ENCODE assay signal across 11 cellular contexts in genomic region chr18:3058328-3059191, GRCh38. TPM values are rescaled to one million over a fixed set of nuclear protein-coding genes. Genes with fewer than 3 reads are reported as not detected.
DNase-seq lines count a peak whose midpoint lies in the region; ATAC-seq and TF ChIP-seq lines count a peak whose summit lies in the region.
"Had no signal": no experiment of that assay in that cellular context is flagged by ENCODE, and none has a peak within 500 bp of the region (broad histone marks: within the 10 kb centered on the region; RNA-seq: fewer than 3 reads in every experiment).

No MANE protein-coding gene starts in this region.

- peak overlapping the region; percentile 1 for H3K4me3 Mint-ChIP-seq in CD4-positive, alpha-beta T cell
- H3K4me3 Mint-ChIP-seq in central memory CD8-positive, alpha-beta T cell, result peak overlapping the region; percentile 1
- H3K4me3 Mint-ChIP-seq in naive thymus-derived CD8-positive, alpha-beta T cell, result peak overlapping the region in 9 of 10 donors; percentile 0 to 61 (median 20)
- H3K4me3 Mint-ChIP-seq: nephron had no signal

- H3K27ac Mint-ChIP-seq in CD4-positive, alpha-beta T cell, result peak overlapping the region; percentile 96
- peak overlapping the region; percentile 99 for H3K27ac Mint-ChIP-seq in central memory CD8-positive, alpha-beta T cell (ENCODE audit: low read depth)
- H3K27ac Mint-ChIP-seq in naive thymus-derived CD8-positive, alpha-beta T cell, result peak overlapping the region; percentile 85 to 99 (median 95)
- H3K27ac Mint-ChIP-seq: nephron had no signal

- ATAC-seq in CD4-positive, alpha-beta T cell (ENCODE audit: poor library complexity), result peak; percentile 47
- peak; percentile 54 for ATAC-seq in central memory CD8-positive, alpha-beta T cell (replicated peaks; ENCODE audit: extremely low read depth, poor library complexity, severe bottlenecking)
- peak in 1 of 2 donors; percentile 42 for ATAC-seq in naive thymus-derived CD8-positive, alpha-beta T cell
- no peak for ATAC-seq in HG03432 (IDR thresholded peaks at IDR 0.05; ENCODE audit: unreplicated experiment)
- no peak for ATAC-seq in gastrocnemius medialis
- ATAC-seq in GM19351 (IDR thresholded peaks at IDR 0.05; ENCODE audit: unreplicated experiment), result no peak

- H3K36me3 Mint-ChIP-seq in CD4-positive, alpha-beta T cell (ENCODE audit: low read depth), result no peaks in the 10 kb centered on the region
- H3K36me3 Mint-ChIP-seq in central memory CD8-positive, alpha-beta T cell (ENCODE audit: insufficient read depth), result peaks cover 20% of the 10 kb centered on the region
- H3K36me3 Mint-ChIP-seq in naive thymus-derived CD8-positive, alpha-beta T cell, result peaks cover 0 to under 1% (median 0%) of the 10 kb centered on the region in 3 donors

- intact Hi-C loops in CD4-positive, alpha-beta T cell (cut with DNase I, micrococcal nuclease), result no loop called here
- intact Hi-C loops in gastrocnemius medialis (cut with DNase I; ENCODE audit: low total_unique reads), result no loop called here

- CTCF ChIA-PET in CD4-positive, alpha-beta T cell (lab: Charles Lee), result interaction anchor here (7.1 kb wide), 1 partner anchor 64 kb away, joined by 75 read pairs; no protein-coding TSS in a partner anchor

- no peak for TF ChIP-seq CTCF in CD4-positive, alpha-beta T cell (IDR thresholded peaks at IDR 0.05)
- no peak for TF ChIP-seq CTCF in gastrocnemius medialis (IDR thresholded peaks at IDR 0.05 in 4 of 5, conservative IDR thresholded peaks at IDR 0.05 in 1 of 5)

- H3K27me3 Mint-ChIP-seq in CD4-positive, alpha-beta T cell, result no peaks in the 10 kb centered on the region
- no peaks in the 10 kb centered on the region for H3K27me3 Mint-ChIP-seq in central memory CD8-positive, alpha-beta T cell
- H3K27me3 Mint-ChIP-seq in naive thymus-derived CD8-positive, alpha-beta T cell, result no peaks in the 10 kb centered on the region

- no peak overlapping the region for H3K4me3 ChIP-seq in gastrocnemius medialis
- H3K4me3 ChIP-seq: GM23248 had no signal

- no peaks in the 10 kb centered on the region for H3K36me3 ChIP-seq in gastrocnemius medialis

- peaks cover 3 to 8% of the 10 kb centered on the region in 2 donors for H3K4me1 ChIP-seq in gastrocnemius medialis

- H3K9me3 ChIP-seq in CD4-positive, alpha-beta T cell (ENCODE audit: control insufficient read depth, low read length), result no peaks in the 10 kb centered on the region
- no peaks in the 10 kb centered on the region for H3K9me3 ChIP-seq in gastrocnemius medialis

- peaks cover 77% of the 10 kb centered on the region for H3K4me1 Mint-ChIP-seq in CD4-positive, alpha-beta T cell (ENCODE audit: low read depth)
- H3K4me1 Mint-ChIP-seq in central memory CD8-positive, alpha-beta T cell, result peaks cover 56% of the 10 kb centered on the region
- peaks cover 35 to 69% (median 52%) of the 10 kb centered on the region in 4 donors for H3K4me1 Mint-ChIP-seq in naive thymus-derived CD8-positive, alpha-beta T cell

- DNase-seq in CD4-positive, alpha-beta T cell, result no peak
- DNase-seq in NCI-H460 (ENCODE audit: extremely low read depth, low read depth) (peak; percentile 5), NCI-H2171 treated with DMSO at 0.1 percent for 48 hours (lab: John Stamatoyannopoulos, UW) (no peak), gastrocnemius medialis (no peak)
- DNase-seq in central memory CD8-positive, alpha-beta T cell (ENCODE audit: low spot score in 2 of 2), result peak in 1 of 2 donors; percentile 35
- DNase-seq in naive thymus-derived CD8-positive, alpha-beta T cell, result peak in 3 of 10 donors; percentile 16 to 34 (median 18)
- DNase-seq: GM23248, NCI-H82 had no signal

- no peaks in the 10 kb centered on the region for H3K27me3 ChIP-seq in CD4-positive, alpha-beta T cell (ENCODE audit: control insufficient read depth, insufficient read depth, low read length)
- H3K27me3 ChIP-seq in gastrocnemius medialis, result no peaks in the 10 kb centered on the region

- TF ChIP-seq POLR2A in gastrocnemius medialis (IDR thresholded peaks at IDR 0.05), result no peak

- in situ Hi-C loops in gastrocnemius medialis (cut with MboI; ENCODE audit: low sequenced_read_pairs in 4 of 4), result loop anchor here in 2 of 4 donors (5.0 kb wide), 1 partner anchor 126 kb away; no protein-coding TSS in a partner anchor

- H3K27ac ChIP-seq in CD4-positive, alpha-beta T cell (ENCODE audit: low read depth, low read length), result peak overlapping the region; percentile 95
- H3K27ac ChIP-seq in gastrocnemius medialis, result peak overlapping the region in 2 of 4 donors; percentile 35 to 41
- H3K27ac ChIP-seq: GM23248 had no signal

- POLR2A ChIA-PET in CD4-positive, alpha-beta T cell (lab: Charles Lee), result interaction anchor here (1.4 to 7.6 kb wide), 5 partner anchors 17 to 189 kb away, joined by 4 to 120 read pairs (median 62); partner anchors contain the start of genes LPIN2 and MYL12A
- POLR2A ChIA-PET in naive thymus-derived CD8-positive, alpha-beta T cell (lab: Charles Lee), result interaction anchor here (0.9 to 5.9 kb wide), 3 partner anchors 48 to 188 kb away, joined by 3 to 44 read pairs (median 10); partner anchors contain the start of gene MYL12A

- no peaks in the 10 kb centered on the region for H3K9me3 Mint-ChIP-seq in CD4-positive, alpha-beta T cell
- peaks cover 2% of the 10 kb centered on the region for H3K9me3 Mint-ChIP-seq in central memory CD8-positive, alpha-beta T cell
- peaks cover 0 to 11% (median 0%) of the 10 kb centered on the region in 9 donors for H3K9me3 Mint-ChIP-seq in naive thymus-derived CD8-positive, alpha-beta T cell

RNA-seq across cellular contexts. Expression of gene LPIN2, which starts 45.6 kb away (rescaled TPM):
- 10 to 100 TPM; 48.7 to 49.0 TPM for total RNA-seq in CD4-positive, alpha-beta T cell
- 9.9 and 10.4 TPM in 2 replicates for total RNA-seq in NCI-H460 (2014; rRNA removed; shearing (Covaris generic))
- polyA plus RNA-seq in NCI-H460 (2014; cell fraction: nucleus; rRNA removed), result 10.8 and 12.7 TPM in 2 replicates
- total RNA-seq in naive thymus-derived CD8-positive, alpha-beta T cell, result 10 to 100 TPM; 57.4 to 59.6 TPM
- 10 to 100 TPM; 38.6 to 54.9 (median 50.8) TPM for polyA plus RNA-seq in naive thymus-derived CD8-positive, alpha-beta T cell
- total RNA-seq in gastrocnemius medialis, result 1 to 10 TPM; 4.9 to 9.1 (median 8.2) TPM

Comparison
In these comparisons a context has a peak if more than half of its experiments do, and no peak if none do; other contexts are left out.
1. ATAC-seq: peak in CD4-positive, alpha-beta T cell (single experiment) and central memory CD8-positive, alpha-beta T cell (single experiment); none in HG03432 (single experiment), gastrocnemius medialis (0 of 2) and GM19351 (single experiment).
2. Peak in every context shown above with its lines, with median percentiles within 50 percentile points of each other: H3K27ac Mint-ChIP-seq and H3K4me3 Mint-ChIP-seq.